ENCODE assay signal across 8 cellular contexts in the genomic region with DNA sequence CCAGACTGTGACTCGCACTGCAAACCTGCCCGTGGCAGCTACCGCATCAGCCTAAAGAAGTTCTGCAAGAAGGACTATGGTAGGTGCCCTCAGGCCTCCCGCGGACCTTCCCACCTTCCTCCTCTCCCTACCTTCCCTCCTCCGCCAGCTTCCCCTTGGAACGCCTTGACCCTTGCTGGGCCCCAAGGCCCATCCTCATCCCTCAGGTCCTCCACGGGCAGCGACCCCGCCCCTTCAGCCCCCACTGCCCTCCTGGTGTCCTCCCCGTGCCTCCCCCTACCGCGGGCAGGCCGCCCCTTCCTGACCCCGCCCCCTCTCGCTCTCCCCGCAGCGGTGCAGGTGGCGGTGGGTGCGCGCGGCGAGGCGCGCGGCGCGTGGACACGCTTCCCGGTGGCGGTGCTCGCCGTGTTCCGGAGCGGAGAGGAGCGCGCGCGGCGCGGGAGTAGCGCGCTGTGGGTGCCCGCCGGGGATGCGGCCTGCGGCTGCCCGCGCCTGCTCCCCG. TPM values are rescaled to one million over a fixed set of nuclear protein-coding genes. Genes with fewer than 3 reads are reported as not detected.
DNase-seq lines count a peak whose midpoint lies in the region; ATAC-seq, FAIRE-seq and TF ChIP-seq lines count a peak whose summit lies in the region.

No MANE protein-coding gene starts in this region.

- peak; percentile 2 to 3 for ATAC-seq in activated T-cell treated with anti-CD3 and anti-CD28 coated beads, Interleukin-2, amount 50 U/mL, for 72 hours (replicated peaks in 1 of 2)
- ATAC-seq in GM21526 (IDR thresholded peaks at IDR 0.05; ENCODE audit: low FRiP score, unreplicated experiment), result no peak
- ATAC-seq in GM21529 (IDR thresholded peaks at IDR 0.05; ENCODE audit: unreplicated experiment), result no peak

- H3K9me3 Mint-ChIP-seq in activated T-cell treated with anti-CD3 and anti-CD28 coated beads, Interleukin-2, amount 50 U/mL, for 72 hours, result no peaks in the 10 kb centered on the region
- H3K9me3 Mint-ChIP-seq in mesothelial cell of epicardium, result no peaks in the 10 kb centered on the region

- H3K27ac Mint-ChIP-seq in activated T-cell treated with anti-CD3 and anti-CD28 coated beads, Interleukin-2, amount 50 U/mL, for 72 hours, result no peak overlapping the region
- no peak overlapping the region for H3K27ac Mint-ChIP-seq in mesothelial cell of epicardium

- peaks cover 21% of the 10 kb centered on the region for H3K4me1 Mint-ChIP-seq in activated T-cell treated with anti-CD3 and anti-CD28 coated beads, Interleukin-2, amount 50 U/mL, for 72 hours (ENCODE audit: low read depth)
- peaks cover 37% of the 10 kb centered on the region for H3K4me1 Mint-ChIP-seq in mesothelial cell of epicardium

- peaks cover 23% of the 10 kb centered on the region for H3K27me3 Mint-ChIP-seq in activated T-cell treated with anti-CD3 and anti-CD28 coated beads, Interleukin-2, amount 50 U/mL, for 72 hours (ENCODE audit: low read depth)
- H3K27me3 Mint-ChIP-seq in mesothelial cell of epicardium (ENCODE audit: low read depth), result peaks cover 3% of the 10 kb centered on the region

- FAIRE-seq in HTR-8/SVneo (lab: Jason Lieb, UNC), result peak; percentile 81

- H3K4me3 Mint-ChIP-seq in activated T-cell treated with anti-CD3 and anti-CD28 coated beads, Interleukin-2, amount 50 U/mL, for 72 hours, result peak overlapping the region; percentile 64 to 71
- peak overlapping the region; percentile 67 for H3K4me3 Mint-ChIP-seq in mesothelial cell of epicardium

- no peaks in the 10 kb centered on the region for H3K36me3 Mint-ChIP-seq in activated T-cell treated with anti-CD3 and anti-CD28 coated beads, Interleukin-2, amount 50 U/mL, for 72 hours (ENCODE audit: insufficient read depth in 2 of 2)
- no peaks in the 10 kb centered on the region for H3K36me3 Mint-ChIP-seq in mesothelial cell of epicardium

- no peak for TF ChIP-seq CTCF in mesothelial cell of epicardium (IDR thresholded peaks at IDR 0.05; ENCODE audit: unreplicated experiment)

- DNase-seq in COR-L47 (lab: John Stamatoyannopoulos, UW) (peak; percentile 30), HTR-8/SVneo (ENCODE audit: insufficient read length, low spot score) (no peak), mesothelial cell of epicardium (ENCODE audit: low spot score in 2 of 2, unreplicated experiment in 2 of 2) (no peak), GOT3 (lab: John Stamatoyannopoulos, UW) (no peak), putamen (ENCODE audit: low spot score) (no peak)
- peak in 1 of 2 donors; percentile 32 for DNase-seq in activated T-cell treated with anti-CD3 and anti-CD28 coated beads, Interleukin-2, amount 50 U/mL, for 72 hours

RNA-seq across cellular contexts. Expression of gene TBC1D24, which starts 1.5 kb away (rescaled TPM):
- 10 to 100 TPM; 13.6 to 20.4 TPM for total RNA-seq in activated T-cell treated with anti-CD3 and anti-CD28 coated beads, Interleukin-2, amount 50 U/mL, for 72 hours
- total RNA-seq in mesothelial cell of epicardium, result 24.2 to 25.0 TPM (median 24.7 TPM) in 3 replicates

RNA-seq across cellular contexts. Expression of gene NTN3, which starts 2.4 kb away (rescaled TPM):
- not detected for total RNA-seq in activated T-cell treated with anti-CD3 and anti-CD28 coated beads, Interleukin-2, amount 50 U/mL, for 72 hours
- 17.4 to 17.9 TPM (median 17.5 TPM) in 3 replicates for total RNA-seq in mesothelial cell of epicardium

RNA-seq across cellular contexts. Expression of gene TEDC2, which starts 13.6 kb away (rescaled TPM):
- 10 to 100 TPM; 23.0 to 32.7 TPM for total RNA-seq in activated T-cell treated with anti-CD3 and anti-CD28 coated beads, Interleukin-2, amount 50 U/mL, for 72 hours
- total RNA-seq in mesothelial cell of epicardium, result 14.5 to 16.0 TPM (median 14.7 TPM) in 3 replicates

RNA-seq across cellular contexts. Expression of gene ATP6V0C, which starts 40.3 kb away (rescaled TPM):
- 10 to 100 TPM; 94.2 to 94.8 TPM for total RNA-seq in activated T-cell treated with anti-CD3 and anti-CD28 coated beads, Interleukin-2, amount 50 U/mL, for 72 hours
- total RNA-seq in mesothelial cell of epicardium, result 143 to 151 TPM (median 149 TPM) in 3 replicates

RNA-seq across cellular contexts. Expression of gene CCNF, which starts 44.2 kb away (rescaled TPM):
- total RNA-seq in activated T-cell treated with anti-CD3 and anti-CD28 coated beads, Interleukin-2, amount 50 U/mL, for 72 hours, result 10 to 100 TPM; 49.2 to 68.6 TPM
- total RNA-seq in mesothelial cell of epicardium, result 15.2 to 17.4 TPM (median 16.7 TPM) in 3 replicates

Comparison
In these comparisons a context has a peak if more than half of its experiments do, and no peak if none do; other contexts are left out.
1. ATAC-seq: peak in activated T-cell treated with anti-CD3 and anti-CD28 coated beads, Interleukin-2, amount 50 U/mL, for 72 hours (2 of 2); none in GM21526 (single experiment) and GM21529 (single experiment).
2. RNA of gene NTN3, which starts 2.4 kb away (total RNA-seq): 17.4 to 17.9 TPM in mesothelial cell of epicardium; not detected in activated T-cell treated with anti-CD3 and anti-CD28 coated beads, Interleukin-2, amount 50 U/mL, for 72 hours; every median in the first group is over 10 times any median in the second.